In genomic region chr7:108004220-108005142, GRCh38 we compare ENCODE assay signal across 1 cellular context.
TF ChIP-seq lines count a peak whose summit lies in the region.

No MANE protein-coding gene starts in this region.

TF ChIP-seq in GM23338, 12 proteins besides CTCF, POLR2A, EP300 and RAD21 (continued from another document):
- TF ChIP-seq JUNB (IDR thresholded peaks at IDR 0.05; ENCODE audit: unreplicated experiment), result no peak
- no peak for TF ChIP-seq NANOG (IDR thresholded peaks at IDR 0.05; ENCODE audit: borderline replicate concordance)
- TF ChIP-seq ZNF462 (CRISPR knock-in tag; IDR thresholded peaks at IDR 0.05), result no peak
- no peak for TF ChIP-seq ZNF114 (CRISPR knock-in tag; IDR thresholded peaks at IDR 0.05)
- no peak for TF ChIP-seq STAT1 (IDR thresholded peaks at IDR 0.05; ENCODE audit: unreplicated experiment)
- TF ChIP-seq REST (IDR thresholded peaks at IDR 0.05; ENCODE audit: unreplicated experiment), result no peak
- no peak for TF ChIP-seq ETS1 (IDR thresholded peaks at IDR 0.05)
- no peak for TF ChIP-seq EZH2phosphoT487 (IDR thresholded peaks at IDR 0.05; ENCODE audit: unreplicated experiment)
- TF ChIP-seq CREB1 (CRISPR knock-in tag; IDR thresholded peaks at IDR 0.05; ENCODE audit: low read depth), result no peak
TF ChIP-seq in GM23338: peak in this region for 0.
